ENCODE assay signal across 8 cellular contexts in genomic region chr22:41002386-41002785, GRCh38. TPM values are rescaled to one million over a fixed set of nuclear protein-coding genes. Genes with fewer than 3 reads are reported as not detected.
DNase-seq lines count a peak whose midpoint lies in the region; ATAC-seq and TF ChIP-seq lines count a peak whose summit lies in the region.
"Not testable (repeated sequence)": the region's sequence is repeated elsewhere in the genome, so short reads cannot be mapped to it uniquely, and the experiment has no call there.

No MANE protein-coding gene starts in this region.

- not testable (repeated sequence) for H3K79me2 ChIP-seq in GM23338 (replicated peaks; ENCODE audit: insufficient read depth); PC-9 (ENCODE audit: low read depth); hepatocyte

- not testable (repeated sequence) for BruUV-seq in Caco-2 (replicated peaks; lab: Mats Ljungman, UMichigan)
- BruUV-seq in PC-9 (replicated peaks; lab: Mats Ljungman, UMichigan), result TSS peak; percentile 87

- not testable (repeated sequence) for TF ChIP-seq CTCF in Caco-2 (IDR thresholded peaks at IDR 0.05; ENCODE audit: insufficient read depth in 1 of 2, low read depth in 1 of 2, low read length in 1 of 2, severe bottlenecking in 1 of 2, unreplicated experiment in 1 of 2); GM23338 (conservative IDR thresholded peaks at IDR 0.05; ENCODE audit: low read depth in 2 of 2); PC-9 (conservative IDR thresholded peaks at IDR 0.05); breast epithelium (IDR thresholded peaks at IDR 0.05); hepatocyte (IDR thresholded peaks at IDR 0.05; ENCODE audit: poor library complexity); mesothelial cell of epicardium (IDR thresholded peaks at IDR 0.05; ENCODE audit: unreplicated experiment); progenitor cell of endocrine pancreas (IDR thresholded peaks at IDR 0.05; ENCODE audit: unreplicated experiment); type B pancreatic cell (conservative IDR thresholded peaks at IDR 0.05)

- peak overlapping the region; percentile 62 for H3K4me3 Mint-ChIP-seq in Caco-2 (ENCODE audit: unreplicated experiment)
- not testable (repeated sequence) for H3K4me3 Mint-ChIP-seq in GM23338; progenitor cell of endocrine pancreas (ENCODE audit: low read depth)
- H3K4me3 Mint-ChIP-seq in mesothelial cell of epicardium, result peak overlapping the region; percentile 9
- H3K4me3 Mint-ChIP-seq in type B pancreatic cell, result peak overlapping the region; percentile 58

- H3K36me3 Mint-ChIP-seq in Caco-2 (ENCODE audit: insufficient read depth, unreplicated experiment); GM23338 (ENCODE audit: low read depth); mesothelial cell of epicardium; progenitor cell of endocrine pancreas (ENCODE audit: insufficient read depth); type B pancreatic cell: not testable (repeated sequence)

- intact Hi-C loops in Caco-2 (cut with micrococcal nuclease; ENCODE audit: unreplicated experiment), result loop anchor here (2.0 kb wide), 1 partner anchor 52 kb away; the partner anchor contains the start of gene RBX1
- intact Hi-C loops in PC-9 (cut with micrococcal nuclease; ENCODE audit: unreplicated experiment), result loop anchor here (1.0 kb wide), 1 partner anchor 89 kb away; no protein-coding TSS in a partner anchor
- intact Hi-C loops in breast epithelium (cut with DNase I; ENCODE audit: low total_unique reads), result not testable (repeated sequence)

- H3F3A ChIP-seq in GM23338 (replicated peaks; ENCODE audit: low read depth), result not testable (repeated sequence)
- peaks cover 52% of the 10 kb centered on the region for H3F3A ChIP-seq in PC-9 (ENCODE audit: insufficient read depth, low read depth)

- not testable (repeated sequence) for TF ChIP-seq POLR2A in breast epithelium (IDR thresholded peaks at IDR 0.05)

- H3K27me3 Mint-ChIP-seq in Caco-2 (ENCODE audit: insufficient read depth, unreplicated experiment); GM23338 (ENCODE audit: insufficient read depth, low read depth, poor library complexity); mesothelial cell of epicardium (ENCODE audit: low read depth); progenitor cell of endocrine pancreas; type B pancreatic cell: not testable (repeated sequence)

- peak overlapping the region; percentile 77 for H3K27ac Mint-ChIP-seq in Caco-2 (ENCODE audit: unreplicated experiment)
- not testable (repeated sequence) for H3K27ac Mint-ChIP-seq in GM23338
- H3K27ac Mint-ChIP-seq in mesothelial cell of epicardium, result peak overlapping the region; percentile 98
- peak overlapping the region; percentile 96 for H3K27ac Mint-ChIP-seq in progenitor cell of endocrine pancreas
- H3K27ac Mint-ChIP-seq in type B pancreatic cell, result peak overlapping the region; percentile 98

- H2AFZ ChIP-seq in GM23338 (peak overlapping the region; percentile 45; the same call in 1 of the 2 replicates), PC-9 (peak overlapping the region; percentile 67)
- H2AFZ ChIP-seq in hepatocyte, result not testable (repeated sequence)

- not testable (repeated sequence) for H3K4me2 ChIP-seq in GM23338, hepatocyte
- H3K4me2 ChIP-seq in PC-9, result peak overlapping the region; percentile 78

- not testable (repeated sequence) for H4K20me1 ChIP-seq in GM23338 (replicated peaks; ENCODE audit: insufficient read depth); PC-9 (ENCODE audit: insufficient read depth); hepatocyte (ENCODE audit: insufficient read depth, poor library complexity, severe bottlenecking)

- POLR2A ChIA-PET in Caco-2 (lab: Charles Lee) (interaction anchor here (0.6 to 1.7 kb wide), 5 partner anchors 11 to 284 kb away, joined by 3 to 21 read pairs (median 10); partner anchors contain the start of genes RANGAP1 and RBX1), PC-9 (lab: Charles Lee; ENCODE audit: unreplicated experiment) (interaction anchor here (0.6 to 1.8 kb wide), 7 partner anchors 20 to 796 kb away, joined by 3 to 21 read pairs (median 5); partner anchors contain the start of gene RBX1)

- not testable (repeated sequence) for H3K36me3 ChIP-seq in Caco-2 (ENCODE audit: control insufficient read depth, insufficient read depth, low read length); GM23338 (ENCODE audit: insufficient read depth); PC-9 (ENCODE audit: low read depth); breast epithelium; hepatocyte (replicated peaks; ENCODE audit: insufficient read depth, low read depth)

- H3K9me2 ChIP-seq in GM23338 (ENCODE audit: insufficient read depth); PC-9 (ENCODE audit: insufficient read depth); hepatocyte (replicated peaks; ENCODE audit: insufficient read depth): not testable (repeated sequence)

- not testable (repeated sequence) for H3K27me3 ChIP-seq in Caco-2 (replicated peaks; ENCODE audit: control insufficient read depth, insufficient read depth, low read length); GM23338 (ENCODE audit: insufficient read depth); PC-9 (ENCODE audit: insufficient read depth, low read depth); breast epithelium; hepatocyte

- H3K4me1 Mint-ChIP-seq in Caco-2 (ENCODE audit: low read depth, unreplicated experiment) (peaks cover 21% of the 10 kb centered on the region), mesothelial cell of epicardium (peaks cover 35% of the 10 kb centered on the region), progenitor cell of endocrine pancreas (ENCODE audit: low read depth) (peaks cover 22% of the 10 kb centered on the region), type B pancreatic cell (ENCODE audit: unreplicated experiment) (peaks cover 10% of the 10 kb centered on the region)
- H3K4me1 Mint-ChIP-seq in GM23338, result not testable (repeated sequence)

- not testable (repeated sequence) for H3K9me3 ChIP-seq in Caco-2; PC-9 (ENCODE audit: insufficient read depth, low read depth); breast epithelium; hepatocyte (ENCODE audit: low read depth)

- CTCF ChIA-PET in Caco-2 (lab: Charles Lee) (interaction anchor here (0.7 to 2.0 kb wide), 3 partner anchors 20 to 922 kb away, joined by 4 to 6 read pairs (median 5); no protein-coding TSS in a partner anchor), PC-9 (lab: Charles Lee) (interaction anchor here (0.6 kb wide), 1 partner anchor 358 kb away, joined by 3 read pairs; no protein-coding TSS in a partner anchor)

- not testable (repeated sequence) for H3K27ac ChIP-seq in GM23338 (ENCODE audit: low read depth)
- H3K27ac ChIP-seq in PC-9 (peak overlapping the region; percentile 96), breast epithelium (peak overlapping the region; percentile 35 to 54), hepatocyte (peak overlapping the region; percentile 58)

- not testable (repeated sequence) for DNase-seq in Caco-2; GM23338 (ENCODE audit: low spot score); breast epithelium (ENCODE audit: low spot score in 2 of 2); hepatocyte (ENCODE audit: low spot score); mesothelial cell of epicardium (ENCODE audit: low spot score in 2 of 2, unreplicated experiment in 2 of 2); progenitor cell of endocrine pancreas (ENCODE audit: low spot score, unreplicated experiment); type B pancreatic cell (ENCODE audit: extremely low spot score, unreplicated experiment)
- DNase-seq in PC-9, result peak; percentile 27 to 82

- not testable (repeated sequence) for H3K4me3 ChIP-seq in Caco-2 (ENCODE audit: low read depth, low read length); GM23338; breast epithelium; hepatocyte
- H3K4me3 ChIP-seq in PC-9, result peak overlapping the region; percentile 43; the same call in 1 of the 2 replicates

- ATAC-seq in GM23338, result not testable (repeated sequence)

- not testable (repeated sequence) for H3K9me3 Mint-ChIP-seq in Caco-2 (ENCODE audit: unreplicated experiment); GM23338; mesothelial cell of epicardium; progenitor cell of endocrine pancreas (ENCODE audit: low read depth); type B pancreatic cell

- peaks cover 18% of the 10 kb centered on the region for H3K4me1 ChIP-seq in Caco-2
- H3K4me1 ChIP-seq in GM23338 (ENCODE audit: insufficient read depth); breast epithelium; hepatocyte (ENCODE audit: insufficient read depth): not testable (repeated sequence)
- H3K4me1 ChIP-seq in PC-9 (replicated peaks; ENCODE audit: insufficient read depth), result peaks cover 44% of the 10 kb centered on the region

- 90% methylated on average over 11 of the region's 11 CpGs for WGBS in hepatocyte (ENCODE audit: low lambda C conversion rate, missing lambda C conversion rate)

RNA-seq across cellular contexts. Expression of gene RBX1, which starts 51.2 kb away (rescaled TPM):
- total RNA-seq in Caco-2 (2022) (69.1 and 70.0 TPM in 2 replicates), PC-9 (2021) (52.9 and 53.3 TPM in 2 replicates), breast epithelium (10 to 100 TPM; 30.4 to 42.7 (median 39.3) TPM), hepatocyte (63.2 and 84.4 TPM in 2 replicates), mesothelial cell of epicardium (56.7 to 60.4 TPM (median 60.1 TPM) in 3 replicates), progenitor cell of endocrine pancreas (59.2 and 60.9 TPM in 2 replicates), type B pancreatic cell (ENCODE audit: low replicate concordance) (62.8 and 68.1 TPM in 2 replicates)
- 31.7 and 36.7 TPM in 2 replicates for total RNA-seq in GM23338 (2014; rRNA removed; shearing (Covaris generic))
- polyA plus RNA-seq in GM23338 (2016; fragmentation: Nextera tagmentation; extraction: Ambion mirVana) (340 and 341 TPM in 2 replicates), hepatocyte (179 and 191 TPM in 2 replicates)
